Comparison of ENCODE assay signal across 20 cellular contexts in the genomic region with DNA sequence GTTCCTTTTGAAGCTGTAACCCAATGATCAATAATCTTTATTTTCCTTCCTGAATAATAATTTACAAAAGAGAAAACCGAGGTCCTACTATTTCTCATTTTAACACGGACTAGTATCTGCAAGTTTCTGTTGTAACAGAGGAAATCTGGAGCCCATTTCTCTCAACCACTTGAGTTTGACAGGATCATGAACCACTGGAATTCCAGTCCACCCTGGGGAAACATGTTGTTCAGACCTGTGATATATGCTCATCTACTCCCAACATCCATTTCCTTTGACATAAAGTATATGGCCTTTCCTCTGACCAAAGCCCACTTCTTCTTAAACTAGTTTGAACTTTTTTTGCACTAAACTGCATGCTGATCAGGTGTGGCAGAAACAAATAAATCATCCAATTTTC.
"Had no signal": no experiment of that assay in that cellular context is flagged by ENCODE, and none has a peak within 500 bp of the region (broad histone marks: within the 10 kb centered on the region; RNA-seq: fewer than 3 reads in every experiment).

No MANE protein-coding gene starts in this region.

- ATAC-seq: heart left ventricle; left lobe of liver; lower lobe of right lung; psoas muscle; sciatic nerve; stimulated activated naive B cell treated with anti-CD40 and anti-IgM and Interleukin-4, amounts not matched to agents 10 μg/mL and 1 μg/mL and 100 μg/mL, for 72 hours; stimulated activated naive CD8-positive, alpha-beta T cell treated with anti-CD3 and anti-CD28 coated beads, Interleukin-15, amount 100 ng/mL, for 72 hours had no signal

- H3K36me3 ChIP-seq: heart left ventricle, lower lobe of right lung, neutrophil, tibial nerve had no signal

- DNase-seq: cortex of kidney; dorsolateral prefrontal cortex; effector CD8-positive, alpha-beta T cell; heart left ventricle; hippocampal formation; kidney glomerular epithelial cell; lower lobe of right lung; midbrain; naive B cell; psoas muscle; retina; stimulated activated CD4-positive, alpha-beta T cell treated with anti-CD3 and anti-CD28 coated beads, Interleukin-2, amount 100 ng/mL, for 24 hours; stimulated activated CD4-positive, alpha-beta T cell treated with anti-CD3 and anti-CD28 coated beads, Interleukin-4, amount 100 ng/mL, for 4 hours; stimulated activated naive B cell treated with anti-CD40 and anti-IgM and Interleukin-4, amounts not matched to agents 10 μg/mL and 1 μg/mL and 100 μg/mL, for 72 hours; stimulated activated naive CD8-positive, alpha-beta T cell treated with anti-CD3 and anti-CD28 coated beads, Interleukin-15, amount 100 ng/mL, for 72 hours; testis had no signal

- H3K27ac ChIP-seq: dorsolateral prefrontal cortex, heart left ventricle, lower lobe of right lung, neutrophil, psoas muscle, testis, tibial nerve had no signal

- H3K4me3 ChIP-seq: dorsolateral prefrontal cortex, heart left ventricle, lower lobe of right lung, psoas muscle, testis, tibial nerve had no signal

- H3K9me3 ChIP-seq: heart left ventricle, lower lobe of right lung, neutrophil, psoas muscle, testis, tibial nerve had no signal

- H3K4me1 ChIP-seq: heart left ventricle, lower lobe of right lung, psoas muscle, testis, tibial nerve had no signal

- H3K27me3 ChIP-seq: dorsolateral prefrontal cortex, heart left ventricle, neutrophil, testis, tibial nerve had no signal
